Comparison of ENCODE assay signal across 8 cellular contexts in the genomic region with DNA sequence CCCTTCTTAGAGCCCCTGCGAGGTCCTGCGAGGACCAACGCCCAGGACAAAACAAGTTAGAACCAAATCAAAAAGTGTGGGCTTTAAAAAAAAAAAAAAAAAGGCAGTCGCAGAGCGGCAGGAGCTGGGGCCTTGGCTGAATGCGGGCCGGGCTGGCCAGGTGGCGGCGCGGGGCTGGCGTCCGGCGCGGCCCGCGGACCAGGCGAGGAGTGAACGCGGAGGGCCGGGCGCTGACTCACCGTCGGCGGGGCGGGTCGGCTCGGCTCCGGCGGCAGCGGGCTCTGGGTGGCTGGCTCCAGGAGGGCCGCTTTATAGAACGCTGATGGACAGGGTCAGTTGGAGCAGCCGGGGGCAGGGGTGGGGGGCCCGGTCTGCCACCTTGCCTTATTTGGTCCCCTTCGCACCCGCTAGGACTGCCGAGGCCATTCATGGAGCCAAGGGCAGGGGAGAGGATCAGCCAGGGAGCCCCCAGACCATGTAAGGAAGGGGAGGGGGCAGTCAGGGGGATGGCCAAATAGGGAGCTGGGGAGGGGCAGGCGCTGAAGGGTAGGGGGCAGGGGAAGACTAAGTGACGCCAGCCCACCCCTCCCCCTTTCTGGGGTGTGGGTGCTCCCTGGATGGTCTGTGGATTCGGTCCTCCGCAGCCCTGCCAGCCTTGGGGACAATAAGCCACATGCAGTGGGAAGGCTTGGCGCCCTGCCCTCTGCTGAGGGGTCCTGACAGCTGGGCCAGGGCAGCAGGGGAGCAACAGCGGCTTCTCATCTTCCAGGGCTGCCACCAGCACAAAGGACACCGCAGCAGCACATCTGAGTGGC. TPM values are rescaled to one million over a fixed set of nuclear protein-coding genes. Genes with fewer than 3 reads are reported as not detected.
DNase-seq lines count a peak whose midpoint lies in the region; ATAC-seq and TF ChIP-seq lines count a peak whose summit lies in the region.

TSS of gene ACTC1 (minus strand) at position 283 of the 815 bp plus-strand sequence. CDS start 741 bp downstream, outside the sequence.

- peaks cover 27% of the 10 kb centered on the region for H3K4me1 ChIP-seq in SJSA1 (replicated peaks)

- no peak within 1 kb of the TSS for H3K27ac ChIP-seq in SJSA1
- H3K27ac ChIP-seq in CD4-positive, alpha-beta T cell (ENCODE audit: low read depth, low read length): no peak within 1 kb of the TSS

- no peaks in the 10 kb centered on the region for H3K36me3 Mint-ChIP-seq in CD4-positive, alpha-beta T cell (ENCODE audit: low read depth)

- CTCF ChIA-PET in GM10248 (lab: Yijun Ruan, JAX): no interaction called here
- CTCF ChIA-PET in CD4-positive, alpha-beta T cell (lab: Charles Lee): no interaction called here

- no peaks in the 10 kb centered on the region for H3K27me3 ChIP-seq in SJSA1 (replicated peaks)
- H3K27me3 ChIP-seq in CD4-positive, alpha-beta T cell (ENCODE audit: control insufficient read depth, insufficient read depth, low read length): peaks cover 39% of the 10 kb centered on the region

- no peaks in the 10 kb centered on the region for H3K9me3 ChIP-seq in SJSA1 (replicated peaks)
- no peaks in the 10 kb centered on the region for H3K9me3 ChIP-seq in CD4-positive, alpha-beta T cell (ENCODE audit: control insufficient read depth, low read length)

- H3K27me3 Mint-ChIP-seq in CD4-positive, alpha-beta T cell: peaks cover 70% of the 10 kb centered on the region

- H3K9me3 Mint-ChIP-seq in CD4-positive, alpha-beta T cell: no peaks in the 10 kb centered on the region

- POLR2A ChIA-PET in GM10248 (lab: Yijun Ruan, JAX): no interaction called here
- POLR2A ChIA-PET in CD4-positive, alpha-beta T cell (lab: Charles Lee): no interaction called here

- peak; percentile 72 for ATAC-seq in Right ventricle myocardium inferior
- no peak for ATAC-seq in CD4-positive, alpha-beta T cell (ENCODE audit: poor library complexity)
- ATAC-seq in GM18909 (IDR thresholded peaks at IDR 0.05; ENCODE audit: poor library complexity, unreplicated experiment): no peak
- ATAC-seq in HG03280 (IDR thresholded peaks at IDR 0.05; ENCODE audit: unreplicated experiment): no peak

- DNase-seq in ELF-1 (ENCODE audit: low read depth, low spot score): peak; percentile 79
- DNase-seq in SJSA1 (ENCODE audit: low read depth in 1 of 2, low spot score in 2 of 2): peak; percentile 41 to 74
- DNase-seq in Right ventricle myocardium inferior (ENCODE audit: missing footprints): peak; percentile 80
- peak in 7 of 10 donors; percentile 19 to 87 (median 38) for DNase-seq in posterior cingulate gyrus
- DNase-seq in GM10248 (ENCODE audit: extremely low spot score): no peak
- DNase-seq in CD4-positive, alpha-beta T cell: no peak

- TF ChIP-seq CTCF in GM10248 (IDR thresholded peaks at IDR 0.05; ENCODE audit: control extremely low read depth, extremely low read depth, low read depth, missing control alignments): no peak
- TF ChIP-seq CTCF in CD4-positive, alpha-beta T cell (IDR thresholded peaks at IDR 0.05): no peak

- H3K4me3 Mint-ChIP-seq in CD4-positive, alpha-beta T cell: no peak within 1 kb of the TSS

- H3K4me3 ChIP-seq in SJSA1: 0 out of 2 replicates have a peak within 1 kb of the TSS, but pooled peaks have one; percentile 9

- H3K36me3 ChIP-seq in SJSA1: no peaks in the 10 kb centered on the region

- no peak within 1 kb of the TSS for H3K27ac Mint-ChIP-seq in CD4-positive, alpha-beta T cell

- no peaks in the 10 kb centered on the region for H3K4me1 Mint-ChIP-seq in CD4-positive, alpha-beta T cell (ENCODE audit: low read depth)

- intact Hi-C loops in Right ventricle myocardium inferior (cut with DNase I): loop anchor here (2.0 kb wide), 2 partner anchors 73 to 79 kb away; no protein-coding TSS in a partner anchor
- intact Hi-C loops in posterior cingulate gyrus (cut with DNase I): loop anchor here (10.0 kb wide), 1 partner anchor 99 kb away; no protein-coding TSS in a partner anchor
- intact Hi-C loops in CD4-positive, alpha-beta T cell (cut with DNase I, micrococcal nuclease): no loop called here

RNA-seq across cellular contexts. Expression of gene ACTC1, which starts in this region (rescaled TPM):
- 1.4 and 5.8 TPM in 2 replicates for total RNA-seq in SJSA1 (2014; rRNA removed; shearing (Covaris generic))
- total RNA-seq in Right ventricle myocardium inferior: 15,626 TPM
- not detected for total RNA-seq in CD4-positive, alpha-beta T cell

Comparison
In these comparisons a context has a peak if more than half of its experiments do, and no peak if none do; other contexts are left out.
1. RNA of gene ACTC1 (total RNA-seq): 15,626 TPM in Right ventricle myocardium inferior (single experiment); 1.4 to 5.8 TPM in SJSA1 and not detected in CD4-positive, alpha-beta T cell; every median in the first group is over 1,000 times any median in the second.
2. DNase-seq: peak in ELF-1 (single experiment), SJSA1 (2 of 2), Right ventricle myocardium inferior (single experiment) and posterior cingulate gyrus (7 of 10); none in GM10248 (single experiment) and CD4-positive, alpha-beta T cell (0 of 10).
3. intact Hi-C loops: an anchor here in Right ventricle myocardium inferior (2.0 kb wide) and posterior cingulate gyrus (10.0 kb wide); none called in CD4-positive, alpha-beta T cell.